15 cellular contexts compared by ENCODE assay signal in the genomic region with DNA sequence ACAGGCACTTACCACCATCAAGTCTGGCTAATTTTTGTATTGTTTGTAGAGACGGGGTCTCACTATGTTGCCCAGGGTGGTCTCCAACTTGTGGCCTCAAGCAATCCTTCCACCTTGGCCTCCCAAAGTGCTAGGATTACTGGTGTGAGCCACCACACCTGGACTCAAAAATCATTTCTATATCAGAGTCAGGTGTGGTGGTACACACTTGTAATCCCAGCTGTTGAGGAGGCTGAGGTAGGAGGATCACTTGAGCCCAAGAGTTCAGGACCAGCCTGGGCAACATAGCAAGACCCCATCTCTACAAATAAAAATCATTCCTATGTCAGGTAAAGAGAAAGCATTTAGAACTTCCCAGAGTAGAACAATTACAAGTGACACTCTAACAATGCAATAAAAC. TPM values are rescaled to one million over a fixed set of nuclear protein-coding genes. Genes with fewer than 3 reads are reported as not detected.
DNase-seq lines count a peak whose midpoint lies in the region; ATAC-seq, FAIRE-seq and TF ChIP-seq lines count a peak whose summit lies in the region.
"Had no signal": no experiment of that assay in that cellular context is flagged by ENCODE, and none has a peak within 500 bp of the region (broad histone marks: within the 10 kb centered on the region; RNA-seq: fewer than 3 reads in every experiment).

No MANE protein-coding gene starts in this region.

- TF ChIP-seq POLR2A in GM12891 (IDR thresholded peaks at IDR 0.05; ENCODE audit: low read depth, low read length) (no peak), Peyer's patch (IDR thresholded peaks at IDR 0.05) (no peak)

- H3K27me3 Mint-ChIP-seq in activated T-helper 2 cell treated with anti-CD3 and anti-CD28 coated beads, Interferon-gamma antibody, Interleukin-2, Interleukin-4, amounts not matched to agents 10 μg/mL and 5 μg/mL and 100 μg/mL, durations not matched to agents 14 hours and 24 hours and 36 hours (ENCODE audit: low read depth) = no peaks in the 10 kb centered on the region
- H3K27me3 Mint-ChIP-seq in natural killer cell (ENCODE audit: low read depth in 2 of 2) = no peaks in the 10 kb centered on the region
- H3K27me3 Mint-ChIP-seq: stimulated activated naive CD8-positive, alpha-beta T cell treated with anti-CD3 and anti-CD28 coated beads, Interleukin-15, amount 100 ng/mL, for 72 hours had no signal

- ATAC-seq in natural killer cell (no peak), HG02798 (IDR thresholded peaks at IDR 0.05; ENCODE audit: poor library complexity, unreplicated experiment) (no peak), GM19023 (IDR thresholded peaks at IDR 0.05; ENCODE audit: unreplicated experiment) (no peak)
- ATAC-seq: left cardiac atrium; stimulated activated naive CD8-positive, alpha-beta T cell treated with anti-CD3 and anti-CD28 coated beads, Interleukin-15, amount 100 ng/mL, for 72 hours had no signal

- H3K27ac Mint-ChIP-seq in activated T-helper 2 cell treated with anti-CD3 and anti-CD28 coated beads, Interferon-gamma antibody, Interleukin-2, Interleukin-4, amounts not matched to agents 10 μg/mL and 5 μg/mL and 100 μg/mL, durations not matched to agents 14 hours and 24 hours and 36 hours = peak overlapping the region; percentile 99
- peak overlapping the region; percentile 96 to 100 for H3K27ac Mint-ChIP-seq in natural killer cell

- peaks cover 35% of the 10 kb centered on the region for H3K4me1 Mint-ChIP-seq in activated T-helper 2 cell treated with anti-CD3 and anti-CD28 coated beads, Interferon-gamma antibody, Interleukin-2, Interleukin-4, amounts not matched to agents 10 μg/mL and 5 μg/mL and 100 μg/mL, durations not matched to agents 14 hours and 24 hours and 36 hours (ENCODE audit: low read depth)
- peaks cover 41 to 79% of the 10 kb centered on the region in 2 donors for H3K4me1 Mint-ChIP-seq in natural killer cell

- TF ChIP-seq CTCF in natural killer cell (IDR thresholded peaks at IDR 0.05) (no peak), Peyer's patch (IDR thresholded peaks at IDR 0.05) (no peak)

- peaks cover 0 to 51% (median 24%) of the 10 kb centered on the region in 11 experiments; a peak in 16 of 22 replicates for H4K20me1 ChIP-seq in BLaER1 treated with 17β-estradiol and CSF1 and Interleukin-3, amounts not matched to agents 10 nM and 100 nM

- no peaks in the 10 kb centered on the region for H3K27me3 ChIP-seq in BLaER1 treated with 17β-estradiol and CSF1 and Interleukin-3, amounts not matched to agents 10 nM and 100 nM
- no peaks in the 10 kb centered on the region for H3K27me3 ChIP-seq in Peyer's patch
- H3K27me3 ChIP-seq: cardiac muscle cell had no signal

- no peak overlapping the region for H3K4me3 ChIP-seq in BLaER1 treated with 17β-estradiol and CSF1 and Interleukin-3, amounts not matched to agents 10 nM and 100 nM
- no peak overlapping the region for H3K4me3 ChIP-seq in Peyer's patch
- H3K4me3 ChIP-seq: cardiac muscle cell had no signal

- H3K36me3 ChIP-seq in BLaER1 treated with 17β-estradiol and CSF1 and Interleukin-3, amounts not matched to agents 10 nM and 100 nM = peaks cover 59 to 74% (median 70%) of the 10 kb centered on the region in 11 experiments
- peaks cover 0 to 7% (median 0%) of the 10 kb centered on the region in 3 donors for H3K36me3 ChIP-seq in Peyer's patch
- H3K36me3 ChIP-seq: cardiac muscle cell had no signal

- no peak overlapping the region for H3K4me3 Mint-ChIP-seq in activated T-helper 2 cell treated with anti-CD3 and anti-CD28 coated beads, Interferon-gamma antibody, Interleukin-2, Interleukin-4, amounts not matched to agents 10 μg/mL and 5 μg/mL and 100 μg/mL, durations not matched to agents 14 hours and 24 hours and 36 hours (ENCODE audit: low read depth)
- H3K4me3 Mint-ChIP-seq in natural killer cell = peak overlapping the region; percentile 82

- FAIRE-seq in GM12891 (lab: Jason Lieb, UNC) = peak; percentile 86

- H3K9me3 Mint-ChIP-seq in activated T-helper 2 cell treated with anti-CD3 and anti-CD28 coated beads, Interferon-gamma antibody, Interleukin-2, Interleukin-4, amounts not matched to agents 10 μg/mL and 5 μg/mL and 100 μg/mL, durations not matched to agents 14 hours and 24 hours and 36 hours = no peaks in the 10 kb centered on the region
- H3K9me3 Mint-ChIP-seq in natural killer cell = no peaks in the 10 kb centered on the region
- H3K9me3 Mint-ChIP-seq: stimulated activated naive CD8-positive, alpha-beta T cell treated with anti-CD3 and anti-CD28 coated beads, Interleukin-15, amount 100 ng/mL, for 72 hours had no signal

- DNase-seq in GM12891 (ENCODE audit: insufficient read length, low spot score) (no peak), natural killer cell (no peak), Peyer's patch (no peak)
- no peak for DNase-seq in activated T-helper 2 cell treated with anti-CD3 and anti-CD28 coated beads, Interferon-gamma antibody, Interleukin-2, Interleukin-4, amounts not matched to agents 10 μg/mL and 5 μg/mL and 100 μg/mL, durations not matched to agents 14 hours and 24 hours and 36 hours (ENCODE audit: low spot score)
- DNase-seq: effector memory CD4-positive, alpha-beta T cell; hippocampal formation; left cardiac atrium; NCI-H146; NCI-H226; Right ventricle myocardium superior; stimulated activated naive CD8-positive, alpha-beta T cell treated with anti-CD3 and anti-CD28 coated beads, Interleukin-15, amount 100 ng/mL, for 72 hours had no signal

- H3K36me3 Mint-ChIP-seq in activated T-helper 2 cell treated with anti-CD3 and anti-CD28 coated beads, Interferon-gamma antibody, Interleukin-2, Interleukin-4, amounts not matched to agents 10 μg/mL and 5 μg/mL and 100 μg/mL, durations not matched to agents 14 hours and 24 hours and 36 hours (ENCODE audit: low read depth) = peaks cover 30% of the 10 kb centered on the region
- no peaks in the 10 kb centered on the region for H3K36me3 Mint-ChIP-seq in natural killer cell

- peaks cover 0 to 21% (median 15%) of the 10 kb centered on the region in 11 experiments; a peak in 15 of 22 replicates for H3K9me3 ChIP-seq in BLaER1 treated with 17β-estradiol and CSF1 and Interleukin-3, amounts not matched to agents 10 nM and 100 nM (replicated peaks in 1 of 11)
- H3K9me3 ChIP-seq in Peyer's patch = no peaks in the 10 kb centered on the region

- H3K4me1 ChIP-seq in BLaER1 treated with 17β-estradiol and CSF1 and Interleukin-3, amounts not matched to agents 10 nM and 100 nM = peaks cover 34 to 93% (median 47%) of the 10 kb centered on the region in 10 experiments
- H3K4me1 ChIP-seq in Peyer's patch = peaks cover 0 to 11% (median 10%) of the 10 kb centered on the region in 4 donors

- peak overlapping the region; percentile 80 to 97 (median 92); a peak in 17 of 22 replicates for H3K4me2 ChIP-seq in BLaER1 treated with 17β-estradiol and CSF1 and Interleukin-3, amounts not matched to agents 10 nM and 100 nM

- intact Hi-C loops in activated T-helper 2 cell treated with anti-CD3 and anti-CD28 coated beads, Interferon-gamma antibody, Interleukin-2, Interleukin-4, amounts not matched to agents 10 μg/mL and 5 μg/mL and 100 μg/mL, durations not matched to agents 14 hours and 24 hours and 36 hours (cut with micrococcal nuclease) = no loop called here
- intact Hi-C loops in natural killer cell (cut with micrococcal nuclease) = loop anchor here (2.0 kb wide), 1 partner anchor 49 kb away; the partner anchor contains the start of genes HAUS8 and MYO9B

- H3K27ac ChIP-seq in BLaER1 treated with 17β-estradiol and CSF1 and Interleukin-3, amounts not matched to agents 10 nM and 100 nM = peak overlapping the region; percentile 0 to 94 (median 88); a peak in 14 of 22 replicates
- no peak overlapping the region for H3K27ac ChIP-seq in Peyer's patch
- H3K27ac ChIP-seq: cardiac muscle cell had no signal

- H3K9ac ChIP-seq in BLaER1 treated with 17β-estradiol and CSF1 and Interleukin-3, amounts not matched to agents 10 nM and 100 nM = peak overlapping the region in 2 of 11 experiments; percentile 50 to 67; a peak in 2 of 22 replicates

TF ChIP-seq in GM12891, 5 proteins besides CTCF, POLR2A, EP300 and RAD21:
- TF ChIP-seq POLR2AphosphoS5 (IDR thresholded peaks at IDR 0.05; ENCODE audit: low read depth, low read length) = no peak

RNA-seq across cellular contexts. Expression of gene MYO9B, which starts 48.4 kb away (rescaled TPM):
- 134 TPM for polyA plus RNA-seq in GM12891 (2012; ENCODE audit: low read depth, missing spikeins)
- 143 TPM in 2 replicates for total RNA-seq in activated T-helper 2 cell treated with anti-CD3 and anti-CD28 coated beads, Interferon-gamma antibody, Interleukin-2, Interleukin-4, amounts not matched to agents 10 μg/mL and 5 μg/mL and 100 μg/mL, durations not matched to agents 14 hours and 24 hours and 36 hours
- total RNA-seq in natural killer cell = 100 to 1,000 TPM; 321 to 378 (median 365) TPM
- 100 to 1,000 TPM in 3 of 4 donors, 10 to 100 TPM in 1; 65.3 to 578 (median 143) TPM for total RNA-seq in Peyer's patch

RNA-seq across cellular contexts. Expression of gene HAUS8, which starts 48.8 kb away (rescaled TPM):
- polyA plus RNA-seq in GM12891 (2012; ENCODE audit: low read depth, missing spikeins) = 23.1 TPM
- total RNA-seq in activated T-helper 2 cell treated with anti-CD3 and anti-CD28 coated beads, Interferon-gamma antibody, Interleukin-2, Interleukin-4, amounts not matched to agents 10 μg/mL and 5 μg/mL and 100 μg/mL, durations not matched to agents 14 hours and 24 hours and 36 hours = 27.8 and 28.8 TPM in 2 replicates
- total RNA-seq in natural killer cell (10 to 100 TPM; 10.3 to 13.5 (median 10.4) TPM), Peyer's patch (10 to 100 TPM in 2 of 4 donors, 1 to 10 TPM in 2; 9.7 to 29.7 (median 10.1) TPM)

Comparison
In these comparisons a context has a peak if more than half of its experiments do, and no peak if none do; other contexts are left out.
1. H3K27ac ChIP-seq: peak in BLaER1 treated with 17β-estradiol and CSF1 and Interleukin-3, amounts not matched to agents 10 nM and 100 nM (11 of 11); none in Peyer's patch (0 of 4).